ENCODE assay signal across 8 cellular contexts in genomic region chr20:24027229-24027628, GRCh38. TPM values are rescaled to one million over a fixed set of nuclear protein-coding genes. Genes with fewer than 3 reads are reported as not detected.
DNase-seq lines count a peak whose midpoint lies in the region; ATAC-seq and TF ChIP-seq lines count a peak whose summit lies in the region.

No MANE protein-coding gene starts in this region.

- H3K27me3 Mint-ChIP-seq in T-cell (no peaks in the 10 kb centered on the region), mesothelial cell of epicardium (ENCODE audit: low read depth) (no peaks in the 10 kb centered on the region)
- H3K27me3 Mint-ChIP-seq in activated naive CD4-positive, alpha-beta T cell treated with anti-CD3 and anti-CD28 coated beads, Interleukin-2, amount 50 U/mL, for 24 hours = no peaks in the 10 kb centered on the region

- no peak overlapping the region for H3K4me3 ChIP-seq in stomach

- H3K27me3 ChIP-seq in stomach = no peaks in the 10 kb centered on the region

- no peaks in the 10 kb centered on the region for H3K36me3 ChIP-seq in stomach

- ATAC-seq in GM21367 (IDR thresholded peaks at IDR 0.05; ENCODE audit: unreplicated experiment) (peak; percentile 85), T-cell (replicated peaks in 1 of 4) (peak; percentile 98 to 99 (median 98)), HG03135 (IDR thresholded peaks at IDR 0.05; ENCODE audit: unreplicated experiment) (no peak)

- intact Hi-C loops in stomach (cut with DNase I; ENCODE audit: low total_unique reads) = no loop called here

- H3K36me3 Mint-ChIP-seq in T-cell (no peaks in the 10 kb centered on the region), mesothelial cell of epicardium (no peaks in the 10 kb centered on the region)
- H3K36me3 Mint-ChIP-seq in activated naive CD4-positive, alpha-beta T cell treated with anti-CD3 and anti-CD28 coated beads, Interleukin-2, amount 50 U/mL, for 24 hours = peaks cover 10% of the 10 kb centered on the region

- H3K27ac Mint-ChIP-seq in T-cell (peak overlapping the region; percentile 97 to 99), mesothelial cell of epicardium (no peak overlapping the region)
- peak overlapping the region; percentile 97 for H3K27ac Mint-ChIP-seq in activated naive CD4-positive, alpha-beta T cell treated with anti-CD3 and anti-CD28 coated beads, Interleukin-2, amount 50 U/mL, for 24 hours

- H3K4me3 Mint-ChIP-seq in T-cell (peak overlapping the region; percentile 57 to 70 (median 57)), mesothelial cell of epicardium (no peak overlapping the region)
- peak overlapping the region; percentile 56 for H3K4me3 Mint-ChIP-seq in activated naive CD4-positive, alpha-beta T cell treated with anti-CD3 and anti-CD28 coated beads, Interleukin-2, amount 50 U/mL, for 24 hours

- CTCF ChIA-PET in T-cell (lab: Charles Lee) = interaction anchor here in 1 of 2 donors (0.8 to 1.3 kb wide), 7 partner anchors 18 to 678 kb away, joined by 3 to 4 read pairs (median 3); no protein-coding TSS in a partner anchor

- TF ChIP-seq POLR2A in stomach (IDR thresholded peaks at IDR 0.05) = no peak

- H3K9me3 Mint-ChIP-seq in T-cell (peaks cover 0 to 12% (median 5%) of the 10 kb centered on the region in 3 donors), mesothelial cell of epicardium (no peaks in the 10 kb centered on the region)
- peaks cover 8% of the 10 kb centered on the region for H3K9me3 Mint-ChIP-seq in activated naive CD4-positive, alpha-beta T cell treated with anti-CD3 and anti-CD28 coated beads, Interleukin-2, amount 50 U/mL, for 24 hours

- no peak for TF ChIP-seq CTCF in stomach (IDR thresholded peaks at IDR 0.05)
- TF ChIP-seq CTCF in mesothelial cell of epicardium (IDR thresholded peaks at IDR 0.05; ENCODE audit: unreplicated experiment) = no peak

- H3K4me1 Mint-ChIP-seq in T-cell (peaks cover 43 to 55% (median 49%) of the 10 kb centered on the region in 3 donors), mesothelial cell of epicardium (peaks cover 5% of the 10 kb centered on the region)
- peaks cover 60% of the 10 kb centered on the region for H3K4me1 Mint-ChIP-seq in activated naive CD4-positive, alpha-beta T cell treated with anti-CD3 and anti-CD28 coated beads, Interleukin-2, amount 50 U/mL, for 24 hours

- DNase-seq in T-cell (peak; percentile 55 to 93 (median 82)), mucosa of gallbladder (ENCODE audit: low spot score) (peak; percentile 63), stomach (peak; percentile 40), mesothelial cell of epicardium (ENCODE audit: low spot score in 2 of 2, unreplicated experiment in 2 of 2) (no peak), NCI-H524 (lab: John Stamatoyannopoulos, UW) (no peak)

- no peak for TF ChIP-seq EP300 in stomach (IDR thresholded peaks at IDR 0.05)

- H3K4me1 ChIP-seq in stomach = no peaks in the 10 kb centered on the region

- POLR2A ChIA-PET in T-cell (lab: Charles Lee) = interaction anchor here (0.6 to 1.6 kb wide), 4 partner anchors 16 to 95 kb away, joined by 3 to 5 read pairs (median 4); no protein-coding TSS in a partner anchor

- no peaks in the 10 kb centered on the region for H3K9me3 ChIP-seq in stomach

- WGBS in stomach, 5 donors = 26 to 50% (median 41%) methylated on average over 6 of the region's 6 CpGs

- peak overlapping the region in 2 of 5 donors; percentile 38 to 56 for H3K27ac ChIP-seq in stomach

RNA-seq across cellular contexts. Expression of gene GGTLC1, which starts 38.6 kb away (rescaled TPM):
- not detected for total RNA-seq in T-cell
- total RNA-seq in mucosa of gallbladder = 0.40 TPM
- total RNA-seq in stomach = not detected
- polyA plus RNA-seq in stomach = not detected
- not detected in 3 replicates for total RNA-seq in mesothelial cell of epicardium

Comparison
In these comparisons a context has a peak if more than half of its experiments do, and no peak if none do; other contexts are left out.
1. DNase-seq: peak in T-cell (34 of 34), mucosa of gallbladder (single experiment) and stomach (single experiment); none in mesothelial cell of epicardium (0 of 2) and NCI-H524 (0 of 2).